ENCODE assay signal across 1 cellular context in the genomic region with DNA sequence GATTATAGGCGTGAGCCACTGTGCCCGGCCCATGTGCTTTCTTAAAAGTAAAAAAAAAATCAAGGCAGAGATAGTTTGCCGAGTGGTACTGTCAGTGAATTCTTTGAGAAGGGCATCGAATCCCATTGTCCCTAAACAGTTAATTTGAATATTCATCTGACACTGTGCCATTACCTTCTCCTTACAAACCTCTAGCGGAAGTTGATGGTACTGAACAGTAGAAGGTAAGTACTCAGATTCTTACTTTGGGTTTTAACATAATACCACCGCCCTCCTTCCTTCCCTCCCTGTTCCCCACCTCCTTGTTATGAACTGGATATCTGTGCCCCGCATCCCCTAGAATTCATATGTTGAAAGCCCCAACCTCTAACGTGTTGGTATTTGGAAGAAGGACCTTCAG.
TF ChIP-seq lines count a peak whose summit lies in the region.

No MANE protein-coding gene starts in this region.

TF ChIP-seq in K562, 482 proteins besides CTCF, POLR2A, EP300 and RAD21 (continued from another document):
- TF ChIP-seq, protein P1, sequence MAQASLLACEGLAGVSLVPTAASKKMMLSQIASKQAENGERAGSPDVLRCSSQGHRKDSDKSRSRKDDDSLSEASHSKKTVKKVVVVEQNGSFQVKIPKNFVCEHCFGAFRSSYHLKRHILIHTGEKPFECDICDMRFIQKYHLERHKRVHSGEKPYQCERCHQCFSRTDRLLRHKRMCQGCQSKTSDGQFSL (CRISPR knock-in tag; IDR thresholded peaks at IDR 0.05): no peak
- TF ChIP-seq, protein P1 (tag; IDR thresholded peaks at IDR 0.05): no peak
- TF ChIP-seq, protein P2, sequence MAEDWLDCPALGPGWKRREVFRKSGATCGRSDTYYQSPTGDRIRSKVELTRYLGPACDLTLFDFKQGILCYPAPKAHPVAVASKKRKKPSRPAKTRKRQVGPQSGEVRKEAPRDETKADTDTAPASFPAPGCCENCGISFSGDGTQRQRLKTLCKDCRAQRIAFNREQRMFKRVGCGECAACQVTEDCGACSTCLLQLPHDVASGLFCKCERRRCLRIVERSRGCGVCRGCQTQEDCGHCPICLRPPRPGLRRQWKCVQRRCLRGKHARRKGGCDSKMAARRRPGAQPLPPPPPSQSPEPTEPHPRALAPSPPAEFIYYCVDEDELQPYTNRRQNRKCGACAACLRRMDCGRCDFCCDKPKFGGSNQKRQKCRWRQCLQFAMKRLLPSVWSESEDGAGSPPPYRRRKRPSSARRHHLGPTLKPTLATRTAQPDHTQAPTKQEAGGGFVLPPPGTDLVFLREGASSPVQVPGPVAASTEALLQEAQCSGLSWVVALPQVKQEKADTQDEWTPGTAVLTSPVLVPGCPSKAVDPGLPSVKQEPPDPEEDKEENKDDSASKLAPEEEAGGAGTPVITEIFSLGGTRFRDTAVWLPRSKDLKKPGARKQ (CRISPR knock-in tag; IDR thresholded peaks at IDR 0.05): no peak
- TF ChIP-seq SMARCA5 (IDR thresholded peaks at IDR 0.05) (no peak), BACH1 (tag; IDR thresholded peaks at IDR 0.05) (no peak), NELFE (IDR thresholded peaks at IDR 0.05; ENCODE audit: insufficient read depth, insufficient read length) (no peak)
